1 cellular context compared by ENCODE assay signal in the genomic region with DNA sequence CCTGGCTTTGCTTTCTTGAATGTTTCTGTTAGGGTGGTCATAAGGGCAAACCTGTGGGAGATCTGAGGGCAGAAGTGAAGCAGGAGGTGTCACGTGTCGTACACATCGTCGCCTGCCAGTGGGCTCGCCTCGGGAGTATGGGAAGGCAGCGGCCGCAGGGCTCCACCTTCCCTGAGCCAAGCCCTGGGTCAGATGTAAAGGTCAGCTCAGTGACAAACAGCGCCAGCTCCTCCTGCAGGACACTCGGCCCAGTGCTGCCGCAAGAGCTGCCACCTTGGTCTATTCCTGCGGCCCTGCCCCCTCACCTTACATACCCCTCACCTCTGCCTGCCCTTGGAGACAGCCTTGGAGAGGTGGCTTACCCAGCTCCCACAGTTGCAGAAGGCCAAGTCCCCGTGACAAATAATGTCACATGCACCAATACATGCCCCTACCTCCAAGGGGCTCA.
TF ChIP-seq lines count a peak whose summit lies in the region.

No MANE protein-coding gene starts in this region.

TF ChIP-seq in HCT116, 20 proteins besides CTCF, POLR2A, EP300 and RAD21 (continued from another document):
- TF ChIP-seq, protein P1, sequence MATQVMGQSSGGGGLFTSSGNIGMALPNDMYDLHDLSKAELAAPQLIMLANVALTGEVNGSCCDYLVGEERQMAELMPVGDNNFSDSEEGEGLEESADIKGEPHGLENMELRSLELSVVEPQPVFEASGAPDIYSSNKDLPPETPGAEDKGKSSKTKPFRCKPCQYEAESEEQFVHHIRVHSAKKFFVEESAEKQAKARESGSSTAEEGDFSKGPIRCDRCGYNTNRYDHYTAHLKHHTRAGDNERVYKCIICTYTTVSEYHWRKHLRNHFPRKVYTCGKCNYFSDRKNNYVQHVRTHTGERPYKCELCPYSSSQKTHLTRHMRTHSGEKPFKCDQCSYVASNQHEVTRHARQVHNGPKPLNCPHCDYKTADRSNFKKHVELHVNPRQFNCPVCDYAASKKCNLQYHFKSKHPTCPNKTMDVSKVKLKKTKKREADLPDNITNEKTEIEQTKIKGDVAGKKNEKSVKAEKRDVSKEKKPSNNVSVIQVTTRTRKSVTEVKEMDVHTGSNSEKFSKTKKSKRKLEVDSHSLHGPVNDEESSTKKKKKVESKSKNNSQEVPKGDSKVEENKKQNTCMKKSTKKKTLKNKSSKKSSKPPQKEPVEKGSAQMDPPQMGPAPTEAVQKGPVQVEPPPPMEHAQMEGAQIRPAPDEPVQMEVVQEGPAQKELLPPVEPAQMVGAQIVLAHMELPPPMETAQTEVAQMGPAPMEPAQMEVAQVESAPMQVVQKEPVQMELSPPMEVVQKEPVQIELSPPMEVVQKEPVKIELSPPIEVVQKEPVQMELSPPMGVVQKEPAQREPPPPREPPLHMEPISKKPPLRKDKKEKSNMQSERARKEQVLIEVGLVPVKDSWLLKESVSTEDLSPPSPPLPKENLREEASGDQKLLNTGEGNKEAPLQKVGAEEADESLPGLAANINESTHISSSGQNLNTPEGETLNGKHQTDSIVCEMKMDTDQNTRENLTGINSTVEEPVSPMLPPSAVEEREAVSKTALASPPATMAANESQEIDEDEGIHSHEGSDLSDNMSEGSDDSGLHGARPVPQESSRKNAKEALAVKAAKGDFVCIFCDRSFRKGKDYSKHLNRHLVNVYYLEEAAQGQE (IDR thresholded peaks at IDR 0.05; ENCODE audit: low read depth), result no peak
- TF ChIP-seq, protein P2, sequence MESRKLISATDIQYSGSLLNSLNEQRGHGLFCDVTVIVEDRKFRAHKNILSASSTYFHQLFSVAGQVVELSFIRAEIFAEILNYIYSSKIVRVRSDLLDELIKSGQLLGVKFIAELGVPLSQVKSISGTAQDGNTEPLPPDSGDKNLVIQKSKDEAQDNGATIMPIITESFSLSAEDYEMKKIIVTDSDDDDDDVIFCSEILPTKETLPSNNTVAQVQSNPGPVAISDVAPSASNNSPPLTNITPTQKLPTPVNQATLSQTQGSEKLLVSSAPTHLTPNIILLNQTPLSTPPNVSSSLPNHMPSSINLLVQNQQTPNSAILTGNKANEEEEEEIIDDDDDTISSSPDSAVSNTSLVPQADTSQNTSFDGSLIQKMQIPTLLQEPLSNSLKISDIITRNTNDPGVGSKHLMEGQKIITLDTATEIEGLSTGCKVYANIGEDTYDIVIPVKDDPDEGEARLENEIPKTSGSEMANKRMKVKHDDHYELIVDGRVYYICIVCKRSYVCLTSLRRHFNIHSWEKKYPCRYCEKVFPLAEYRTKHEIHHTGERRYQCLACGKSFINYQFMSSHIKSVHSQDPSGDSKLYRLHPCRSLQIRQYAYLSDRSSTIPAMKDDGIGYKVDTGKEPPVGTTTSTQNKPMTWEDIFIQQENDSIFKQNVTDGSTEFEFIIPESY (IDR thresholded peaks at IDR 0.05; ENCODE audit: extremely low read depth, insufficient replicate concordance, low read length), result no peak
- TF ChIP-seq CBX3 (IDR thresholded peaks at IDR 0.05; ENCODE audit: low read depth) (no peak), SIN3A (IDR thresholded peaks at IDR 0.05; ENCODE audit: low read depth) (no peak)
